ENCODE assay signal across 1 cellular context in genomic region chr1:227897704-227898438, GRCh38.
TF ChIP-seq lines count a peak whose summit lies in the region.

No MANE protein-coding gene starts in this region.

TF ChIP-seq in HepG2, 621 proteins besides CTCF, POLR2A, EP300 and RAD21:
- TF ChIP-seq ZNF24 (IDR thresholded peaks at IDR 0.05), result peak; percentile 82
- TF ChIP-seq ISX (CRISPR knock-in tag; conservative IDR thresholded peaks at IDR 0.05), result no peak
- TF ChIP-seq ZNF576 (CRISPR knock-in tag; IDR thresholded peaks at IDR 0.05), result no peak
